In the genomic region with DNA sequence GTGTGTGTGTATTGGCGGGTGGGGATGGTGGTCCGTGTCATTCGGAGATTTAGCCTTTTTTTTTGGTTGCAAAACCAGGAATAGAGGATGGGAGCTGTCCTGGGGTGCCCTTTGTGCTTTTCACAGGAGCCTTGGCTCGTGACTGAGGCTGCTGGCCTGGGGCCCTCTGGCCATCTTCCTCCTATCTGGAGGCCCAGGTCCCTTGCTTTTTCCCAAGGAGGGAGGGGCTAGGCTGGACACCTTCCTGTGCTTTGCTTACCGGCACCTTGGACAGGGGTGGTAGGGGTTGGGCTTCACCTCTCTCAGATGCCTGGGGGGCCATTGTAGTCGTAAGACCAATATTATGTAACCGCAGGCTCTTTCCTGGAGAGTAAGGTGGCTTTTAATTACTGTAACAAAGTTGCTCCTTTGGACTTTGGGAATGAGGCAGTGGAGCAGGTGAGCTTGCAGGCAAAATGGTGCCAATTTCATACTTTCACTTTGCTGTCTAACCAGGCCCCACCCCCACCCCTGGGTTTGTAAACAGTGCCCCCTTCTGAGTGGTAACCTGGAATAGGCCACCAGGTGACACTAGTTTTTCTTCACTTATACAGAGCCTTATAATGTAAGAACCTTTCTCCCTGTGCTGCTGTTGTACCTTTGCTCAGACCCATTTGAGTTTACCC, we compare ENCODE assay signal across 8 cellular contexts. TPM values are rescaled to one million over a fixed set of nuclear protein-coding genes. Genes with fewer than 3 reads are reported as not detected.
A peak's percentile ranks its signal among the peaks of the same experiment; 100 is the strongest.
DNase-seq lines count a peak whose midpoint lies in the region; ATAC-seq, FAIRE-seq and TF ChIP-seq lines count a peak whose summit lies in the region.

No MANE protein-coding gene starts in this region.

- CTCF ChIA-PET in K562 (lab: Yijun Ruan, JAX; ENCODE audit: low intra/inter-chr PET ratio), result no interaction called here

- DNase-seq in EH (ENCODE audit: low read depth) (peak; percentile 24), HuH-7.5 (ENCODE audit: low spot score) (peak; percentile 58), K562 (ENCODE audit: extremely low read depth in 1 of 4, low spot score in 3 of 4) (peak; percentile 49 to 66 (median 54)), iPS-NIHi7 (ENCODE audit: extremely low spot score) (peak; percentile 68)
- peak; percentile 10 to 23 (median 14) for DNase-seq in stimulated activated CD4-positive, alpha-beta T cell treated with anti-CD3 and anti-CD28 coated beads, Interleukin-12 subunit alpha, Interleukin-12 subunit beta, amount 100 ng/mL, for 48 hours (ENCODE audit: low read depth in 2 of 3, low spot score in 1 of 3)

- TF ChIP-seq POLR2A in K562 (conservative IDR thresholded peaks at IDR 0.05), result no peak

- H2AFZ ChIP-seq in K562 (ENCODE audit: low read depth, low read length), result no peak overlapping the region

- H3K4me2 ChIP-seq in K562 (ENCODE audit: insufficient read depth, low read length), result peak overlapping the region; percentile 84

- ATAC-seq in SK-N-SH treated with all-trans-retinoic acid at 6 μM for 48 hours (peak; percentile 9), K562 (peak; percentile 45), HG03135 (IDR thresholded peaks at IDR 0.05; ENCODE audit: unreplicated experiment) (no peak), HG02571 (IDR thresholded peaks at IDR 0.05; ENCODE audit: unreplicated experiment) (no peak)

- no peak for TF ChIP-seq EP300 in K562 (IDR thresholded peaks at IDR 0.05; ENCODE audit: low read length)

- peaks cover 19% of the 10 kb centered on the region for H3K9me1 ChIP-seq in K562 (ENCODE audit: control insufficient read depth, insufficient read depth, low read length)

- no peaks in the 10 kb centered on the region for H3K9me3 ChIP-seq in K562 (replicated peaks; ENCODE audit: control insufficient read depth, insufficient read depth, low read depth, low read length)

- 5% methylated on average over 7 of the region's 7 CpGs for WGBS in K562 (ENCODE audit: insufficient coverage, low coverage, missing lambda C conversion rate)

- H3K27me3 ChIP-seq in K562 (ENCODE audit: control insufficient read depth in 2 of 2, insufficient read depth in 2 of 2, low read length in 2 of 2), result no peaks in the 10 kb centered on the region

- peaks cover 58% of the 10 kb centered on the region for H3K79me2 ChIP-seq in K562 (ENCODE audit: control insufficient read depth, insufficient read depth, low read length)

- H3K9ac ChIP-seq in K562 (ENCODE audit: insufficient read depth in 1 of 2, low read depth in 2 of 2, low read length in 2 of 2), result peak overlapping the region; percentile 85 to 98

- intact Hi-C loops in K562 (cut with micrococcal nuclease), result loop anchor here (1.0 kb wide), 1 partner anchor 79 kb away; no protein-coding TSS in a partner anchor

- FAIRE-seq in K562 (lab: Jason Lieb, UNC), result peak; percentile 32

- TF ChIP-seq RAD21 in K562 (CRISPR knock-in tag; conservative IDR thresholded peaks at IDR 0.05 in 1 of 2, IDR thresholded peaks at IDR 0.05 in 1 of 2), result peak; percentile 9 to 26; a peak in 2 of 4 replicates

- H3K4me1 ChIP-seq in K562 (replicated peaks in 1 of 2; ENCODE audit: control insufficient read depth in 2 of 2, insufficient read depth in 2 of 2, low read length in 2 of 2), result peaks cover 27 to 38% of the 10 kb centered on the region in 2 experiments

- in situ Hi-C loops in K562 (cut with MboI), result no loop called here

- H3K27ac ChIP-seq in K562 (ENCODE audit: extremely low read depth, low read depth, low read length), result peak overlapping the region; percentile 88

- peaks cover 50% of the 10 kb centered on the region for H3K36me3 ChIP-seq in K562 (ENCODE audit: control insufficient read depth, insufficient read depth, low read length)

- peaks cover 52% of the 10 kb centered on the region for H4K20me1 ChIP-seq in K562 (replicated peaks; ENCODE audit: control insufficient read depth, insufficient read depth, low read length)

- TF ChIP-seq CTCF in K562 (IDR thresholded peaks at IDR 0.05 in 2 of 3, conservative IDR thresholded peaks at IDR 0.05 in 1 of 3; ENCODE audit: insufficient read depth in 2 of 3, low read depth in 1 of 3, low read length in 3 of 3), result peak; percentile 32 to 75 (median 66); a peak in 5 of 6 replicates

- TSS peak; percentile 45 for BruUV-seq in K562 (replicated peaks; lab: Mats Ljungman, UMichigan)

- POLR2A ChIA-PET in K562 (lab: Yijun Ruan, JAX), result interaction anchor here (0.5 to 3.0 kb wide), 8 partner anchors 7 to 90 kb away, joined by 3 to 23 read pairs (median 3); partner anchors contain the start of gene SRSF1

- peak overlapping the region; percentile 91 for H3K4me3 ChIP-seq in K562

TF ChIP-seq in SK-N-SH treated with all-trans-retinoic acid at 6 μM for 48 hours, 23 proteins besides CTCF, POLR2A, EP300 and RAD21 (continues in another document):
- TF ChIP-seq CSDC2 (CRISPR knock-in tag; IDR thresholded peaks at IDR 0.05) (no peak), ESRRG (CRISPR knock-in tag; IDR thresholded peaks at IDR 0.05) (no peak), OSR1 (CRISPR knock-in tag; IDR thresholded peaks at IDR 0.05) (no peak)
- TF ChIP-seq, protein P1, sequence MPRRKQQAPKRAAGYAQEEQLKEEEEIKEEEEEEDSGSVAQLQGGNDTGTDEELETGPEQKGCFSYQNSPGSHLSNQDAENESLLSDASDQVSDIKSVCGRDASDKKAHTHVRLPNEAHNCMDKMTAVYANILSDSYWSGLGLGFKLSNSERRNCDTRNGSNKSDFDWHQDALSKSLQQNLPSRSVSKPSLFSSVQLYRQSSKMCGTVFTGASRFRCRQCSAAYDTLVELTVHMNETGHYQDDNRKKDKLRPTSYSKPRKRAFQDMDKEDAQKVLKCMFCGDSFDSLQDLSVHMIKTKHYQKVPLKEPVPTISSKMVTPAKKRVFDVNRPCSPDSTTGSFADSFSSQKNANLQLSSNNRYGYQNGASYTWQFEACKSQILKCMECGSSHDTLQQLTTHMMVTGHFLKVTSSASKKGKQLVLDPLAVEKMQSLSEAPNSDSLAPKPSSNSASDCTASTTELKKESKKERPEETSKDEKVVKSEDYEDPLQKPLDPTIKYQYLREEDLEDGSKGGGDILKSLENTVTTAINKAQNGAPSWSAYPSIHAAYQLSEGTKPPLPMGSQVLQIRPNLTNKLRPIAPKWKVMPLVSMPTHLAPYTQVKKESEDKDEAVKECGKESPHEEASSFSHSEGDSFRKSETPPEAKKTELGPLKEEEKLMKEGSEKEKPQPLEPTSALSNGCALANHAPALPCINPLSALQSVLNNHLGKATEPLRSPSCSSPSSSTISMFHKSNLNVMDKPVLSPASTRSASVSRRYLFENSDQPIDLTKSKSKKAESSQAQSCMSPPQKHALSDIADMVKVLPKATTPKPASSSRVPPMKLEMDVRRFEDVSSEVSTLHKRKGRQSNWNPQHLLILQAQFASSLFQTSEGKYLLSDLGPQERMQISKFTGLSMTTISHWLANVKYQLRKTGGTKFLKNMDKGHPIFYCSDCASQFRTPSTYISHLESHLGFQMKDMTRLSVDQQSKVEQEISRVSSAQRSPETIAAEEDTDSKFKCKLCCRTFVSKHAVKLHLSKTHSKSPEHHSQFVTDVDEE (CRISPR knock-in tag; IDR thresholded peaks at IDR 0.05), result no peak

TF ChIP-seq in K562, 482 proteins besides CTCF, POLR2A, EP300 and RAD21 (continues in another document):
- TF ChIP-seq SAFB (IDR thresholded peaks at IDR 0.05; ENCODE audit: borderline replicate concordance, low read depth, low read length) (no peak), CHD4 (IDR thresholded peaks at IDR 0.05; ENCODE audit: insufficient read depth, insufficient replicate concordance, low read depth, low read length, poor library complexity, severe bottlenecking) (no peak)
- TF ChIP-seq, protein P2, sequence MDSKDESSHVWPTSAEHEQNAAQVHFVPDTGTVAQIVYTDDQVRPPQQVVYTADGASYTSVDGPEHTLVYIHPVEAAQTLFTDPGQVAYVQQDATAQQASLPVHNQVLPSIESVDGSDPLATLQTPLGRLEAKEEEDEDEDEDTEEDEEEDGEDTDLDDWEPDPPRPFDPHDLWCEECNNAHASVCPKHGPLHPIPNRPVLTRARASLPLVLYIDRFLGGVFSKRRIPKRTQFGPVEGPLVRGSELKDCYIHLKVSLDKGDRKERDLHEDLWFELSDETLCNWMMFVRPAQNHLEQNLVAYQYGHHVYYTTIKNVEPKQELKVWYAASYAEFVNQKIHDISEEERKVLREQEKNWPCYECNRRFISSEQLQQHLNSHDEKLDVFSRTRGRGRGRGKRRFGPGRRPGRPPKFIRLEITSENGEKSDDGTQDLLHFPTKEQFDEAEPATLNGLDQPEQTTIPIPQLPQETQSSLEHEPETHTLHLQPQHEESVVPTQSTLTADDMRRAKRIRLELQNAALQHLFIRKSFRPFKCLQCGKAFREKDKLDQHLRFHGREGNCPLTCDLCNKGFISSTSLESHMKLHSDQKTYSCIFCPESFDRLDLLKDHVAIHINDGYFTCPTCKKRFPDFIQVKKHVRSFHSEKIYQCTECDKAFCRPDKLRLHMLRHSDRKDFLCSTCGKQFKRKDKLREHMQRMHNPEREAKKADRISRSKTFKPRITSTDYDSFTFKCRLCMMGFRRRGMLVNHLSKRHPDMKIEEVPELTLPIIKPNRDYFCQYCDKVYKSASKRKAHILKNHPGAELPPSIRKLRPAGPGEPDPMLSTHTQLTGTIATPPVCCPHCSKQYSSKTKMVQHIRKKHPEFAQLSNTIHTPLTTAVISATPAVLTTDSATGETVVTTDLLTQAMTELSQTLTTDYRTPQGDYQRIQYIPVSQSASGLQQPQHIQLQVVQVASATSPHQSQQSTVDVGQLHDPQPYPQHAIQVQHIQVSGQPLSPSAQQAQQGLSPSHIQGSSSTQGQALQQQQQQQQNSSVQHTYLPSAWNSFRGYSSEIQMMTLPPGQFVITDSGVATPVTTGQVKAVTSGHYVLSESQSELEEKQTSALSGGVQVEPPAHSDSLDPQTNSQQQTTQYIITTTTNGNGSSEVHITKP (IDR thresholded peaks at IDR 0.05; ENCODE audit: partially characterized antibody), result peak; percentile 22

RNA-seq across cellular contexts. Expression of gene DYNLL2, which starts 1.2 kb away (rescaled TPM):
- total RNA-seq in K562 (2011; cell fraction: chromatin; rRNA removed; ENCODE audit: low replicate concordance), result 14.2 and 14.6 TPM in 2 replicates
- 8.4 and 9.3 TPM in 2 replicates for total RNA-seq in K562 (2011; cell fraction: nucleolus; rRNA removed)
- 17.1 and 28.1 TPM in 2 replicates for total RNA-seq in K562 (2011; cell fraction: nucleoplasm; rRNA removed)
- total RNA-seq in K562 (2014; rRNA removed) (13.0 and 17.2 TPM in 2 replicates), K562 (2014; rRNA removed; fragmentation: Illumina TruSeq; extraction: Trizol) (12.8 and 15.0 TPM in 2 replicates), K562 (2015; rRNA removed; fragmentation: Illumina TruSeq; extraction: Trizol) (11.2 and 11.9 TPM in 2 replicates), K562 (2021) (19.1 and 24.5 TPM in 2 replicates)
- polyA plus RNA-seq in K562 (2011; rRNA removed) (12.2 and 18.4 TPM in 2 replicates), K562 (2014; fragmentation: Illumina TruSeq; extraction: Trizol) (23.8 and 26.0 TPM in 2 replicates), K562 (2014; fragmentation: Nextera tagmentation; extraction: Ambion mirVana) (1 to 10 TPM; 1.8 to 2.3 TPM), K562 (2014; rRNA removed) (19.9 and 22.6 TPM in 2 replicates)
- 11.2 and 12.5 TPM in 2 replicates for polyA plus RNA-seq in K562 (2011; cell fraction: cytosol; rRNA removed)
- 8.7 and 10.1 TPM in 2 replicates for polyA plus RNA-seq in K562 (2011; cell fraction: nucleus; rRNA removed)
- 19.5 and 41.0 TPM in 2 replicates for polyA plus RNA-seq in K562 (2012)
- 16.5 and 19.5 TPM in 2 replicates for polyA minus RNA-seq in K562 (2011; rRNA and poly(A)+ RNA removed)
- polyA minus RNA-seq in K562 (2011; cell fraction: cytosol; rRNA and poly(A)+ RNA removed), result 5.9 and 10.6 TPM in 2 replicates
- polyA minus RNA-seq in K562 (2011; cell fraction: nucleus; rRNA and poly(A)+ RNA removed), result 5.9 and 9.1 TPM in 2 replicates

Comparison
In these comparisons a context has a peak if more than half of its experiments do, and no peak if none do; other contexts are left out.
1. DNase-seq: peak in every context shown above with its lines; median percentile 68 in iPS-NIHi7; 58 in HuH-7.5; 54 in K562; 24 in EH; 14 in stimulated activated CD4-positive, alpha-beta T cell treated with anti-CD3 and anti-CD28 coated beads, Interleukin-12 subunit alpha, Interleukin-12 subunit beta, amount 100 ng/mL, for 48 hours.
2. ATAC-seq: peak in SK-N-SH treated with all-trans-retinoic acid at 6 μM for 48 hours (single experiment) and K562 (single experiment); none in HG03135 (single experiment) and HG02571 (single experiment).